Comparison of ENCODE assay signal across 8 cellular contexts in genomic region chr1:180912211-180912800, GRCh38. TPM values are rescaled to one million over a fixed set of nuclear protein-coding genes. Genes with fewer than 3 reads are reported as not detected.
A peak's percentile ranks its signal among the peaks of the same experiment; 100 is the strongest.
DNase-seq lines count a peak whose midpoint lies in the region; ATAC-seq and TF ChIP-seq lines count a peak whose summit lies in the region.

No MANE protein-coding gene starts in this region.

- ATAC-seq in GM21367 (IDR thresholded peaks at IDR 0.05; ENCODE audit: unreplicated experiment): no peak
- ATAC-seq in HG03097 (IDR thresholded peaks at IDR 0.05; ENCODE audit: low FRiP score, unreplicated experiment): no peak

- no peaks in the 10 kb centered on the region for H3K9me3 ChIP-seq in mucosa of stomach (ENCODE audit: control insufficient read depth, low read length)

- H3K27me3 ChIP-seq in mucosa of stomach (ENCODE audit: control insufficient read depth, insufficient read depth, low read length): peaks cover 26% of the 10 kb centered on the region

- peak overlapping the region; percentile 34 for H3K9ac ChIP-seq in mucosa of stomach (ENCODE audit: low read length)

- DNase-seq in GM12864 (ENCODE audit: low read depth) (no peak), NCI-H128 (lab: John Stamatoyannopoulos, UW; ENCODE audit: unreplicated experiment) (peak; percentile 8), epithelial cell of proximal tubule (ENCODE audit: low read depth) (no peak), NOMO-1 (lab: John Stamatoyannopoulos, UW; ENCODE audit: unreplicated experiment in 2 of 2) (no peak), NAMALWA (ENCODE audit: low spot score) (no peak)

- peaks cover 8% of the 10 kb centered on the region for H3K4me1 ChIP-seq in mucosa of stomach (ENCODE audit: control insufficient read depth, insufficient read depth, low read length)

- TF ChIP-seq CTCF in GM12864 (IDR thresholded peaks at IDR 0.05; ENCODE audit: low read depth, low read length, missing control alignments) (no peak), epithelial cell of proximal tubule (conservative IDR thresholded peaks at IDR 0.05; ENCODE audit: low read depth, low read length) (no peak)

- H3K36me3 ChIP-seq in mucosa of stomach (ENCODE audit: control insufficient read depth, insufficient read depth, low read length): no peaks in the 10 kb centered on the region

- peak overlapping the region; percentile 47 for H3K4me3 ChIP-seq in GM12864 (ENCODE audit: low read depth, low read length)
- peak overlapping the region; percentile 72 for H3K4me3 ChIP-seq in epithelial cell of proximal tubule (ENCODE audit: low read depth, low read length)
- peak overlapping the region; percentile 14 for H3K4me3 ChIP-seq in mucosa of stomach (ENCODE audit: low read length)

RNA-seq across cellular contexts. Expression of gene KIAA1614, which starts 0.4 kb away (rescaled TPM):
- 1.7 and 5.1 TPM in 2 replicates for total RNA-seq in epithelial cell of proximal tubule

Comparison
In these comparisons a context has a peak if more than half of its experiments do, and no peak if none do; other contexts are left out.
1. H3K4me3 ChIP-seq: peak in every context shown above with its lines; median percentile 72 in epithelial cell of proximal tubule; 47 in GM12864; 14 in mucosa of stomach.